Comparison of ENCODE assay signal across 1 cellular context in the genomic region with DNA sequence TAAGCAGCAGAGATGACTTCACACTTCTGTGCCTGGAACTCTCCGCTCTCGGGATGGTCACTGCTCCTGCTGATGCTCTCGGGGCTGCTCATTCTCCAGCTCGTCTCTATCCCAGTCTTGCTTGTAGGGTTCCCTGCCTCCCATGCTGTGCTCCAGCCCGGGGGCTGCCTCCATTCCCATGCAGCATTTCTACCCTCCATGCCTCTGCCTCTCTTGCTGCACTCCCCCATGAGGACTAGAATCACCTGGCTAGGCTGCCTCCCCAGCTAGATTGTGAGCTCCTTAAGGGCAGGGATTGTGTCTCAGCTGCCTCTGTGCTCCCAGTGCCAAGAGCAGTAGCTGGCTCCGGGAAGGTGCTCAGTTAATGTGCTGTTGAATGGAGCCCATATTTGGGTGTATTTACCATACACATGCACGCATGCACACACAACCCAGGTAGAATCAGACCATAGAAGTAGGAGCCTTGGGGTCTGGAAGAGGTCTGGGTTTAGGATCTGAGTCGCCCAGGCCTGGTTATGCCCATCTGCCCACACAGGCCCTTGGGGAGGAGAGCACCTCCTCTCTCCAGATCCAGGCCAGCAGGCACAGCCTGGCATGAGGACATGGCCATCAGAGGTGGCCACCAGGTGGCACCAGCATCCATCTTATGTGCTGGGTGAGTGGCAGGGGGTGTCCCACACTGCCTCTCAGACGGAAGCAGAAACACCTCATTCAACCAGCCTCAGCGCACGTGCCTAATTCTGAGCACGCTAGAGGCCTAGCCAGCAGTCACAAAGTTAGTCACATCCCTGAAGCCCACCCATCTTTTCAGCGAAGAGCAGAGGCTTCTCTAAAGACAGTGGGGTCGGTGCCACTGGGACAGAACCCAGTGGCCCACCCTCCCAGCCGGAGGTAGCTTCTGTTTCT.
A peak's percentile ranks its signal among the peaks of the same experiment; 100 is the strongest.
TF ChIP-seq lines count a peak whose summit lies in the region.

No MANE protein-coding gene starts in this region.

TF ChIP-seq in K562, 482 proteins besides CTCF, POLR2A, EP300 and RAD21 (continued from another document and continues in another):
- TF ChIP-seq, protein P1, sequence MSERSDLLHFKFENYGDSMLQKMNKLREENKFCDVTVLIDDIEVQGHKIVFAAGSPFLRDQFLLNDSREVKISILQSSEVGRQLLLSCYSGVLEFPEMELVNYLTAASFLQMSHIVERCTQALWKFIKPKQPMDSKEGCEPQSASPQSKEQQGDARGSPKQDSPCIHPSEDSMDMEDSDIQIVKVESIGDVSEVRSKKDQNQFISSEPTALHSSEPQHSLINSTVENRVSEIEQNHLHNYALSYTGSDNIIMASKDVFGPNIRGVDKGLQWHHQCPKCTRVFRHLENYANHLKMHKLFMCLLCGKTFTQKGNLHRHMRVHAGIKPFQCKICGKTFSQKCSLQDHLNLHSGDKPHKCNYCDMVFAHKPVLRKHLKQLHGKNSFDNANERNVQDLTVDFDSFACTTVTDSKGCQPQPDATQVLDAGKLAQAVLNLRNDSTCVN (CRISPR knock-in tag; IDR thresholded peaks at IDR 0.05): no peak
- no peak for TF ChIP-seq ZNF280B (CRISPR knock-in tag; IDR thresholded peaks at IDR 0.05)
- TF ChIP-seq MYNN (IDR thresholded peaks at IDR 0.05): peak; percentile 44; the same call in 1 of the 2 replicates
- TF ChIP-seq MYNN (CRISPR knock-in tag; IDR thresholded peaks at IDR 0.05): no peak
- TF ChIP-seq ARID1B (IDR thresholded peaks at IDR 0.05): no peak
- TF ChIP-seq, protein P2, sequence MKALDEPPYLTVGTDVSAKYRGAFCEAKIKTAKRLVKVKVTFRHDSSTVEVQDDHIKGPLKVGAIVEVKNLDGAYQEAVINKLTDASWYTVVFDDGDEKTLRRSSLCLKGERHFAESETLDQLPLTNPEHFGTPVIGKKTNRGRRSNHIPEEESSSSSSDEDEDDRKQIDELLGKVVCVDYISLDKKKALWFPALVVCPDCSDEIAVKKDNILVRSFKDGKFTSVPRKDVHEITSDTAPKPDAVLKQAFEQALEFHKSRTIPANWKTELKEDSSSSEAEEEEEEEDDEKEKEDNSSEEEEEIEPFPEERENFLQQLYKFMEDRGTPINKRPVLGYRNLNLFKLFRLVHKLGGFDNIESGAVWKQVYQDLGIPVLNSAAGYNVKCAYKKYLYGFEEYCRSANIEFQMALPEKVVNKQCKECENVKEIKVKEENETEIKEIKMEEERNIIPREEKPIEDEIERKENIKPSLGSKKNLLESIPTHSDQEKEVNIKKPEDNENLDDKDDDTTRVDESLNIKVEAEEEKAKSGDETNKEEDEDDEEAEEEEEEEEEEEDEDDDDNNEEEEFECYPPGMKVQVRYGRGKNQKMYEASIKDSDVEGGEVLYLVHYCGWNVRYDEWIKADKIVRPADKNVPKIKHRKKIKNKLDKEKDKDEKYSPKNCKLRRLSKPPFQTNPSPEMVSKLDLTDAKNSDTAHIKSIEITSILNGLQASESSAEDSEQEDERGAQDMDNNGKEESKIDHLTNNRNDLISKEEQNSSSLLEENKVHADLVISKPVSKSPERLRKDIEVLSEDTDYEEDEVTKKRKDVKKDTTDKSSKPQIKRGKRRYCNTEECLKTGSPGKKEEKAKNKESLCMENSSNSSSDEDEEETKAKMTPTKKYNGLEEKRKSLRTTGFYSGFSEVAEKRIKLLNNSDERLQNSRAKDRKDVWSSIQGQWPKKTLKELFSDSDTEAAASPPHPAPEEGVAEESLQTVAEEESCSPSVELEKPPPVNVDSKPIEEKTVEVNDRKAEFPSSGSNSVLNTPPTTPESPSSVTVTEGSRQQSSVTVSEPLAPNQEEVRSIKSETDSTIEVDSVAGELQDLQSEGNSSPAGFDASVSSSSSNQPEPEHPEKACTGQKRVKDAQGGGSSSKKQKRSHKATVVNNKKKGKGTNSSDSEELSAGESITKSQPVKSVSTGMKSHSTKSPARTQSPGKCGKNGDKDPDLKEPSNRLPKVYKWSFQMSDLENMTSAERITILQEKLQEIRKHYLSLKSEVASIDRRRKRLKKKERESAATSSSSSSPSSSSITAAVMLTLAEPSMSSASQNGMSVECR (CRISPR knock-in tag; IDR thresholded peaks at IDR 0.05): no peak
- TF ChIP-seq PRDM10 (IDR thresholded peaks at IDR 0.05; ENCODE audit: partially characterized antibody): no peak
- TF ChIP-seq DIDO1 (tag; IDR thresholded peaks at IDR 0.05; ENCODE audit: low read depth): no peak
- no peak for TF ChIP-seq SPI1 (IDR thresholded peaks at IDR 0.05; ENCODE audit: borderline replicate concordance, low read depth, low read length)
- no peak for TF ChIP-seq HNRNPK (IDR thresholded peaks at IDR 0.05; ENCODE audit: low read depth, low read length, poor library complexity, severe bottlenecking)
- peak; percentile 31; the same call in 1 of the 2 replicates for TF ChIP-seq L3MBTL2 (IDR thresholded peaks at IDR 0.05)
- no peak for TF ChIP-seq ZFP91 (CRISPR knock-in tag; IDR thresholded peaks at IDR 0.05)
- no peak for TF ChIP-seq CHAMP1 (IDR thresholded peaks at IDR 0.05)
- no peak for TF ChIP-seq TFE3 (CRISPR knock-in tag; IDR thresholded peaks at IDR 0.05)
- no peak for TF ChIP-seq U2AF1 (optimal IDR thresholded peaks at IDR 0.05; ENCODE audit: low read depth, low read length)
- no peak for TF ChIP-seq ZKSCAN1 (IDR thresholded peaks at IDR 0.05; ENCODE audit: low read depth, low read length)
- no peak for TF ChIP-seq ZNF696 (CRISPR knock-in tag; conservative IDR thresholded peaks at IDR 0.05)
- TF ChIP-seq ZNF311 (CRISPR knock-in tag; IDR thresholded peaks at IDR 0.05): no peak
- no peak for TF ChIP-seq SIN3B (IDR thresholded peaks at IDR 0.05; ENCODE audit: low read depth)
- TF ChIP-seq CC2D1A (IDR thresholded peaks at IDR 0.05): 0 out of 2 replicates have a peak, but pooled peaks have one; percentile 32
- no peak for TF ChIP-seq BACH1 (tag; IDR thresholded peaks at IDR 0.05)
- TF ChIP-seq, protein P3, sequence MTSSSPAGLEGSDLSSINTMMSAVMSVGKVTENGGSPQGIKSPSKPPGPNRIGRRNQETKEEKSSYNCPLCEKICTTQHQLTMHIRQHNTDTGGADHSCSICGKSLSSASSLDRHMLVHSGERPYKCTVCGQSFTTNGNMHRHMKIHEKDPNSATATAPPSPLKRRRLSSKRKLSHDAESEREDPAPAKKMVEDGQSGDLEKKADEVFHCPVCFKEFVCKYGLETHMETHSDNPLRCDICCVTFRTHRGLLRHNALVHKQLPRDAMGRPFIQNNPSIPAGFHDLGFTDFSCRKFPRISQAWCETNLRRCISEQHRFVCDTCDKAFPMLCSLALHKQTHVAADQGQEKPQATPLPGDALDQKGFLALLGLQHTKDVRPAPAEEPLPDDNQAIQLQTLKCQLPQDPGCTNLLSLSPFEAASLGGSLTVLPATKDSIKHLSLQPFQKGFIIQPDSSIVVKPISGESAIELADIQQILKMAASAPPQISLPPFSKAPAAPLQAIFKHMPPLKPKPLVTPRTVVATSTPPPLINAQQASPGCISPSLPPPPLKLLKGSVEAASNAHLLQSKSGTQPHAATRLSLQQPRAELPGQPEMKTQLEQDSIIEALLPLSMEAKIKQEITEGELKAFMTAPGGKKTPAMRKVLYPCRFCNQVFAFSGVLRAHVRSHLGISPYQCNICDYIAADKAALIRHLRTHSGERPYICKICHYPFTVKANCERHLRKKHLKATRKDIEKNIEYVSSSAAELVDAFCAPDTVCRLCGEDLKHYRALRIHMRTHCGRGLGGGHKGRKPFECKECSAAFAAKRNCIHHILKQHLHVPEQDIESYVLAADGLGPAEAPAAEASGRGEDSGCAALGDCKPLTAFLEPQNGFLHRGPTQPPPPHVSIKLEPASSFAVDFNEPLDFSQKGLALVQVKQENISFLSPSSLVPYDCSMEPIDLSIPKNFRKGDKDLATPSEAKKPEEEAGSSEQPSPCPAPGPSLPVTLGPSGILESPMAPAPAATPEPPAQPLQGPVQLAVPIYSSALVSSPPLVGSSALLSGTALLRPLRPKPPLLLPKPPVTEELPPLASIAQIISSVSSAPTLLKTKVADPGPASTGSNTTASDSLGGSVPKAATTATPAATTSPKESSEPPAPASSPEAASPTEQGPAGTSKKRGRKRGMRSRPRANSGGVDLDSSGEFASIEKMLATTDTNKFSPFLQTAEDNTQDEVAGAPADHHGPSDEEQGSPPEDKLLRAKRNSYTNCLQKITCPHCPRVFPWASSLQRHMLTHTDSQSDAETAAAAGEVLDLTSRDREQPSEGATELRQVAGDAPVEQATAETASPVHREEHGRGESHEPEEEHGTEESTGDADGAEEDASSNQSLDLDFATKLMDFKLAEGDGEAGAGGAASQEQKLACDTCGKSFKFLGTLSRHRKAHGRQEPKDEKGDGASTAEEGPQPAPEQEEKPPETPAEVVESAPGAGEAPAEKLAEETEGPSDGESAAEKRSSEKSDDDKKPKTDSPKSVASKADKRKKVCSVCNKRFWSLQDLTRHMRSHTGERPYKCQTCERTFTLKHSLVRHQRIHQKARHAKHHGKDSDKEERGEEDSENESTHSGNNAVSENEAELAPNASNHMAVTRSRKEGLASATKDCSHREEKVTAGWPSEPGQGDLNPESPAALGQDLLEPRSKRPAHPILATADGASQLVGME (CRISPR knock-in tag; IDR thresholded peaks at IDR 0.05): no peak
- TF ChIP-seq ZNF23 (CRISPR knock-in tag; IDR thresholded peaks at IDR 0.05): no peak
